8 cellular contexts compared by ENCODE assay signal in genomic region chr17:47789611-47790520, GRCh38. TPM values are rescaled to one million over a fixed set of nuclear protein-coding genes. Genes with fewer than 3 reads are reported as not detected.
DNase-seq lines count a peak whose midpoint lies in the region.

No MANE protein-coding gene starts in this region.

- H3K27me3 ChIP-seq in duodenal mucosa (ENCODE audit: control insufficient read depth in 1 of 2, insufficient read depth in 2 of 2, low read length in 2 of 2) = peaks cover 28 to 43% of the 10 kb centered on the region in 2 donors

- H3K9me3 ChIP-seq in duodenal mucosa (ENCODE audit: control insufficient read depth in 1 of 2, low read length in 2 of 2) = no peaks in the 10 kb centered on the region

- H3K27ac ChIP-seq in duodenal mucosa (ENCODE audit: low read depth, low read length) = no peak overlapping the region

- H3K4me3 ChIP-seq in duodenal mucosa (ENCODE audit: low read depth in 1 of 2, low read length in 2 of 2) = peak overlapping the region; percentile 47 to 51

- peaks cover 0 to 8% of the 10 kb centered on the region in 2 donors for H3K4me1 ChIP-seq in duodenal mucosa (ENCODE audit: control insufficient read depth in 1 of 2, insufficient read depth in 2 of 2, low read length in 2 of 2)

- DNase-seq in ELF-1 (ENCODE audit: low read depth, low spot score) (peak; percentile 67), NCI-H146 treated with DMSO at 0.1 percent for 48 hours (lab: John Stamatoyannopoulos, UW; ENCODE audit: unreplicated experiment) (peak; percentile 48), lung microvascular endothelial cell (ENCODE audit: low read depth in 2 of 2) (peak; percentile 41 to 61), foreskin melanocyte (no peak), LoVo (ENCODE audit: low spot score) (no peak)
- DNase-seq in activated CD4-positive, alpha-beta T cell treated with anti-CD3 and anti-CD28 coated beads for 4 hours = peak; percentile 39 to 43
- peak; percentile 16 for DNase-seq in stimulated activated CD8-positive, alpha-beta memory T cell treated with anti-CD3 and anti-CD28 coated beads, Interleukin-12 subunit alpha, Interleukin-12 subunit beta, amount 100 ng/mL, for 1 hour (ENCODE audit: low read depth)

- H3K36me3 ChIP-seq in duodenal mucosa (ENCODE audit: control insufficient read depth in 1 of 2, insufficient read depth in 2 of 2, low read length in 2 of 2) = no peaks in the 10 kb centered on the region

- no peak overlapping the region for H3K9ac ChIP-seq in duodenal mucosa (ENCODE audit: low read depth in 1 of 2, low read length in 2 of 2)

RNA-seq across cellular contexts. Expression of gene OSBPL7, which starts 31.7 kb away (rescaled TPM):
- total RNA-seq in lung microvascular endothelial cell = 4.8 and 7.5 TPM in 2 replicates

RNA-seq across cellular contexts. Expression of gene MRPL10, which starts 41.5 kb away (rescaled TPM):
- total RNA-seq in lung microvascular endothelial cell = 16.3 and 18.3 TPM in 2 replicates

RNA-seq across cellular contexts. Expression of gene LRRC46, which starts 41.6 kb away (rescaled TPM):
- total RNA-seq in lung microvascular endothelial cell = not detected in 2 replicates

RNA-seq across cellular contexts. Expression of gene SCRN2, which starts 51.2 kb away (rescaled TPM):
- total RNA-seq in lung microvascular endothelial cell = 23.2 and 27.7 TPM in 2 replicates

RNA-seq across cellular contexts. Expression of gene TBX21, which starts 56.8 kb away (rescaled TPM):
- not detected in 2 replicates for total RNA-seq in lung microvascular endothelial cell

Comparison
In these comparisons a context has a peak if more than half of its experiments do, and no peak if none do; other contexts are left out.
1. DNase-seq: peak in ELF-1 (single experiment), NCI-H146 treated with DMSO at 0.1 percent for 48 hours (single experiment), activated CD4-positive, alpha-beta T cell treated with anti-CD3 and anti-CD28 coated beads for 4 hours (2 of 2), lung microvascular endothelial cell (2 of 2) and stimulated activated CD8-positive, alpha-beta memory T cell treated with anti-CD3 and anti-CD28 coated beads, Interleukin-12 subunit alpha, Interleukin-12 subunit beta, amount 100 ng/mL, for 1 hour (single experiment); none in foreskin melanocyte (single experiment) and LoVo (single experiment).